2 cellular contexts compared by ENCODE assay signal in genomic region chr10:42783181-42783549, GRCh38.
TF ChIP-seq lines count a peak whose summit lies in the region.

No MANE protein-coding gene starts in this region.

TF ChIP-seq in HCT116, 20 proteins besides CTCF, POLR2A, EP300 and RAD21:
- TF ChIP-seq ZNF274 (IDR thresholded peaks at IDR 0.05; ENCODE audit: low read depth, low read length) (no peak), ELF1 (IDR thresholded peaks at IDR 0.05; ENCODE audit: borderline replicate concordance, low read depth) (no peak), SRF (IDR thresholded peaks at IDR 0.05; ENCODE audit: low read depth) (no peak), ZBTB33 (IDR thresholded peaks at IDR 0.05; ENCODE audit: extremely low read depth, insufficient replicate concordance, low read length) (no peak), EZH2phosphoT487 (IDR thresholded peaks at IDR 0.05; ENCODE audit: borderline replicate concordance) (no peak), POLR2AphosphoS5 (IDR thresholded peaks at IDR 0.05; ENCODE audit: low read depth, low read length) (no peak), YY1 (IDR thresholded peaks at IDR 0.05; ENCODE audit: extremely low read depth, insufficient replicate concordance, low read depth, low read length) (no peak), CEBPB (IDR thresholded peaks at IDR 0.05; ENCODE audit: low read depth) (no peak), EGR1 (IDR thresholded peaks at IDR 0.05; ENCODE audit: low read depth) (no peak)

TF ChIP-seq in GM12878, 131 proteins besides CTCF, POLR2A, EP300 and RAD21:
- TF ChIP-seq PBX3 (IDR thresholded peaks at IDR 0.05; ENCODE audit: insufficient replicate concordance, low read depth, low read length) (no peak), ESRRA (IDR thresholded peaks at IDR 0.05; ENCODE audit: low read length) (no peak)
